8 cellular contexts compared by ENCODE assay signal in the genomic region with DNA sequence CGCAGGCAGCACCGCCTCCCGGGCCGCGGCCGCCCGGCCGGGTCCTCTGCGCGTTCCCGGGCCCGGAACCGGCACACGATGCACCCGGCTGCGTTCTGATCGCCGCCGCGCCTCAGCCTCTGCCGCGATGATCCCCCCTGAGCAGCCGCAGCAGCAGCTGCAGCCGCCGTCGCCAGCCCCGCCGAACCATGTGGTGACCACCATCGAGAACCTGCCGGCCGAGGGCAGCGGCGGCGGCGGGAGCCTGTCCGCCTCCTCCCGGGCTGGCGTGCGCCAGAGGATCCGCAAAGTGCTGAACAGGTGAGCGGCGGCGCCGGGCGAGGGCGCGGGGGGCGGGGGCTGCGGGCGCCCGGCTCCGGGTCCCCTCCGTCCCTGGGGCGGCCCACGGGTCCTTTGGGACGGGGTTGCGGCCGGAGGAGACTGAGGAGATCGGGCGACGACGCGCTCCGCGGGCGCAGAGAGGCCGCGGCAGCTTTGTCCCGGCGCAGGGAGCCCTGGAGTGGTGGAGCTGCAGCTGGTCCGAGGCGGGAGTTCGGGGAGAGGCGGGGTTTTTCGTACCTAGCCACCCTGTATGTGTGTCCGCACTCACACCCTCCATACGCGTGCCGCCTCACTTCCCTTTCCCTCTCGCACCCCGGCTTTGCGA. TPM values are rescaled to one million over a fixed set of nuclear protein-coding genes. Genes with fewer than 3 reads are reported as not detected.
DNase-seq lines count a peak whose midpoint lies in the region; ATAC-seq lines count a peak whose summit lies in the region.

No MANE protein-coding gene starts in this region.

- ATAC-seq in HG03045 (IDR thresholded peaks at IDR 0.05; ENCODE audit: unreplicated experiment), result peak; percentile 28
- no peak for ATAC-seq in activated CD4-positive, CD25-positive, alpha-beta regulatory T cell treated with anti-CD3 and anti-CD28 coated beads, Interleukin-2, amount 50 U/mL, for 24 hours

- H3K9ac ChIP-seq in stomach smooth muscle (ENCODE audit: low read length in 2 of 2), result no peak overlapping the region

- peaks cover 10% of the 10 kb centered on the region for H3K4me1 ChIP-seq in stomach smooth muscle (ENCODE audit: control insufficient read depth, insufficient read depth, low read length)

- H3K36me3 Mint-ChIP-seq in activated naive CD8-positive, alpha-beta T cell treated with anti-CD3 and anti-CD28 coated beads for 36 hours, result peaks cover 3% of the 10 kb centered on the region

- H3K9me3 Mint-ChIP-seq in activated naive CD8-positive, alpha-beta T cell treated with anti-CD3 and anti-CD28 coated beads for 36 hours, result no peaks in the 10 kb centered on the region

- no peak overlapping the region for H3K27ac ChIP-seq in stomach smooth muscle (ENCODE audit: low read length)

- H3K27me3 ChIP-seq in stomach smooth muscle (ENCODE audit: control insufficient read depth in 1 of 2, insufficient read depth in 2 of 2, low read length in 2 of 2), result peaks cover 13 to 16% of the 10 kb centered on the region in 2 donors

- peaks cover 6% of the 10 kb centered on the region for H3K4me1 Mint-ChIP-seq in activated naive CD8-positive, alpha-beta T cell treated with anti-CD3 and anti-CD28 coated beads for 36 hours

- no peak overlapping the region for H3K4me3 Mint-ChIP-seq in activated naive CD8-positive, alpha-beta T cell treated with anti-CD3 and anti-CD28 coated beads for 36 hours

- peak overlapping the region; percentile 17 to 71 for H3K4me3 ChIP-seq in stomach smooth muscle (ENCODE audit: low read length in 2 of 2)

- H3K9me3 ChIP-seq in stomach smooth muscle (ENCODE audit: control insufficient read depth in 2 of 2, low read length in 2 of 2), result no peaks in the 10 kb centered on the region

- no peaks in the 10 kb centered on the region for H3K36me3 ChIP-seq in stomach smooth muscle (ENCODE audit: control insufficient read depth in 2 of 2, insufficient read depth in 2 of 2, low read length in 2 of 2)

- H3K27me3 Mint-ChIP-seq in activated naive CD8-positive, alpha-beta T cell treated with anti-CD3 and anti-CD28 coated beads for 36 hours, result peaks cover 75% of the 10 kb centered on the region

- DNase-seq in NCI-H524 (lab: John Stamatoyannopoulos, UW) (peak; percentile 13 to 52), NCI-H524 treated with DMSO at 0.1 percent for 48 hours (lab: John Stamatoyannopoulos, UW) (no peak), iPS-NIHi7 (ENCODE audit: extremely low spot score) (peak; percentile 38)
- DNase-seq in activated naive CD8-positive, alpha-beta T cell treated with anti-CD3 and anti-CD28 coated beads for 36 hours, result peak; percentile 6
- no peak for DNase-seq in stimulated activated naive CD4-positive, alpha-beta T cell treated with Interleukin-2 at 50 U/mL for 16 hours (lab: John Stamatoyannopoulos, UW)

- H3K27ac Mint-ChIP-seq in activated naive CD8-positive, alpha-beta T cell treated with anti-CD3 and anti-CD28 coated beads for 36 hours, result no peak overlapping the region

RNA-seq across cellular contexts. Expression of a gene that starts 0.7 kb away (rescaled TPM):
- total RNA-seq in activated naive CD8-positive, alpha-beta T cell treated with anti-CD3 and anti-CD28 coated beads for 36 hours, result under 1 TPM; 0.08 TPM

Comparison
In these comparisons a context has a peak if more than half of its experiments do, and no peak if none do; other contexts are left out.
1. DNase-seq: peak in NCI-H524 (2 of 2), activated naive CD8-positive, alpha-beta T cell treated with anti-CD3 and anti-CD28 coated beads for 36 hours (single experiment) and iPS-NIHi7 (single experiment); none in NCI-H524 treated with DMSO at 0.1 percent for 48 hours (single experiment) and stimulated activated naive CD4-positive, alpha-beta T cell treated with Interleukin-2 at 50 U/mL for 16 hours (single experiment).